In genomic region chr13:33351324-33351723, GRCh38 we compare ENCODE assay signal across 9 cellular contexts.
DNase-seq lines count a peak whose midpoint lies in the region; ATAC-seq and TF ChIP-seq lines count a peak whose summit lies in the region.
"Had no signal": no experiment of that assay in that cellular context is flagged by ENCODE, and none has a peak within 500 bp of the region (broad histone marks: within the 10 kb centered on the region; RNA-seq: fewer than 3 reads in every experiment).

No MANE protein-coding gene starts in this region.

- H3K9me3 ChIP-seq in transverse colon: no peaks in the 10 kb centered on the region

- intact Hi-C loops in transverse colon (cut with DNase I; ENCODE audit: low total_unique reads): no loop called here

- DNase-seq in NOMO-1 (lab: John Stamatoyannopoulos, UW; ENCODE audit: unreplicated experiment in 2 of 2) (peak; percentile 13 to 41), NOMO-1 treated with dmso at 0.1 percent for 144 hours (lab: John Stamatoyannopoulos, UW; ENCODE audit: unreplicated experiment) (no peak), astrocyte of the hippocampus (ENCODE audit: low read depth, low spot score) (peak; percentile 26), iris pigment epithelial cell (ENCODE audit: low read depth) (peak; percentile 81), transverse colon (peak; percentile 13), NCI-H510A (lab: John Stamatoyannopoulos, UW) (no peak)
- DNase-seq: AML-193 had no signal

- H3K27me3 ChIP-seq in transverse colon: no peaks in the 10 kb centered on the region

- H3K4me3 ChIP-seq in transverse colon: peak overlapping the region in 1 of 4 donors; percentile 87

- no peaks in the 10 kb centered on the region for H3K36me3 ChIP-seq in transverse colon

- TF ChIP-seq EP300 in transverse colon (IDR thresholded peaks at IDR 0.05; ENCODE audit: low read depth): no peak

- in situ Hi-C loops in transverse colon (cut with MboI; ENCODE audit: low pct_ligation_motif_present in 1 of 4, low pct_unique_long_range_greater_than_20kb in 1 of 4, low sequenced_read_pairs in 3 of 4): no loop called here

- ATAC-seq in GM21390 (IDR thresholded peaks at IDR 0.05; ENCODE audit: unreplicated experiment) (no peak), HG03378 (IDR thresholded peaks at IDR 0.05; ENCODE audit: unreplicated experiment) (no peak)

- peak overlapping the region; percentile 40 to 88 (median 86) for H3K27ac ChIP-seq in transverse colon

- TF ChIP-seq CTCF in transverse colon (IDR thresholded peaks at IDR 0.05): peak; percentile 2 to 59 (median 12)

- peaks cover 0 to 28% (median 20%) of the 10 kb centered on the region in 4 donors for H3K4me1 ChIP-seq in transverse colon

- WGBS in transverse colon (ENCODE audit: low coverage in 1 of 2), 2 donors: 0 to 13% methylated on average over 2 of the region's 2 CpGs

- TF ChIP-seq POLR2A in transverse colon (IDR thresholded peaks at IDR 0.05): no peak

Comparison
In these comparisons a context has a peak if more than half of its experiments do, and no peak if none do; other contexts are left out.
1. DNase-seq: peak in NOMO-1 (2 of 2), astrocyte of the hippocampus (single experiment), iris pigment epithelial cell (single experiment) and transverse colon (single experiment); none in NOMO-1 treated with dmso at 0.1 percent for 144 hours (single experiment) and NCI-H510A (single experiment).